8 cellular contexts compared by ENCODE assay signal in the genomic region with DNA sequence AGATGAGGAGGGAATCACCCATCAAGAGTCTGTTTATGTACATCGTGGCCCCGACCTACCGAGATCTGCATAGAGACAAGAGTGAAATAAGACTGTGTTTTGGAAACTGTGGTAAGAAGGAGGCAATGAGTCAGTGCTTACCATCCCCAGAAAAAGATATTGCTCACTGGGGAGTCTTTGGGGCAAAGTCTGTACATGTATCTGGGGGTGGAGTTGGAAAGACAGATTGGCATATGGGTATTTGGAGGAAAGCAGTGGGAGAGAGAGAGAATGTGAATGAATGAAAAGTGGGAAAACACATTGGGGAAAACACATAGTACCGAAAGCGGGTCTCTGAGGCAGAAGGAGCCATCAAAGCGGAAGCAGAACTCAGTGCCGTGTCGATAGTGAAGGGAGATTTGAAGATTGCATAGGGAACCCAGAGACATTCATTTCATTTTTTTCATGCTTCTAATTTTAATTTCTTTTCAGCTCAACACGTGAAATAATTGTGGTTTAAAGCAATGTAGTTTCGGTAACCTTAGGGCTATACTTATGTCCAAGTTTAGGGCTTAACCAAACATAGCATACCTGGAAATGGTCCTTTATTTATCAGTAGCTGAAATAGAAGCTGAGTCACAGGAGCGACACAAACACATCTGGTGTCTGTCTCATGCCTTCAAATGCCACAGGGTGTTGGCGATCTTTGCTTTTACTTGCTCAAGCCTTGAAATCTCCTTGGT.
DNase-seq lines count a peak whose midpoint lies in the region; ATAC-seq, FAIRE-seq and TF ChIP-seq lines count a peak whose summit lies in the region.

No MANE protein-coding gene starts in this region.

- FAIRE-seq in HTR-8/SVneo (lab: Jason Lieb, UNC): no peak

- no peaks in the 10 kb centered on the region for H3K9me3 ChIP-seq in muscle layer of duodenum (ENCODE audit: control insufficient read depth in 1 of 2, low read length in 2 of 2)

- no peaks in the 10 kb centered on the region for H3K4me1 ChIP-seq in muscle layer of duodenum (ENCODE audit: control insufficient read depth in 1 of 2, insufficient read depth in 2 of 2, low read length in 2 of 2)

- no peaks in the 10 kb centered on the region for H3K27me3 ChIP-seq in muscle layer of duodenum (ENCODE audit: low read depth, low read length)

- TF ChIP-seq CTCF in GM13976 (IDR thresholded peaks at IDR 0.05; ENCODE audit: borderline replicate concordance, control extremely low read depth, extremely low read depth, insufficient read depth, missing control alignments): no peak

- DNase-seq in GM13976 (ENCODE audit: low spot score) (peak; percentile 28), NOMO-1 treated with DMSO at 0.1 percent for 48 hours (lab: John Stamatoyannopoulos, UW; ENCODE audit: unreplicated experiment) (peak; percentile 87), SW 1271 (lab: John Stamatoyannopoulos, UW) (no peak), SHP77 (lab: John Stamatoyannopoulos, UW) (no peak), HTR-8/SVneo (ENCODE audit: insufficient read length, low spot score) (no peak)
- DNase-seq in activated T-helper 9 cell treated with anti-CD3 and anti-CD28 coated beads, Interleukin-2, amount 50 U/mL, for 16 hours (ENCODE audit: low read depth): peak; percentile 47

- peak; percentile 59 for ATAC-seq in HG02610 (IDR thresholded peaks at IDR 0.05; ENCODE audit: unreplicated experiment)

- no peaks in the 10 kb centered on the region for H3K36me3 ChIP-seq in muscle layer of duodenum (ENCODE audit: control insufficient read depth in 1 of 2, insufficient read depth in 2 of 2, low read length in 2 of 2)

- in situ Hi-C loops in GM13976 (cut with MboI; ENCODE audit: low sequenced_read_pairs, unreplicated experiment): no loop called here

- no peak overlapping the region for H3K4me3 ChIP-seq in muscle layer of duodenum (ENCODE audit: low read depth in 1 of 2, low read length in 2 of 2)

- peak overlapping the region; percentile 41 for H3K27ac ChIP-seq in muscle layer of duodenum (ENCODE audit: low read length)

Comparison
In these comparisons a context has a peak if more than half of its experiments do, and no peak if none do; other contexts are left out.
1. DNase-seq: peak in GM13976 (single experiment), NOMO-1 treated with DMSO at 0.1 percent for 48 hours (single experiment) and activated T-helper 9 cell treated with anti-CD3 and anti-CD28 coated beads, Interleukin-2, amount 50 U/mL, for 16 hours (single experiment); none in SW 1271 (0 of 2), SHP77 (0 of 2) and HTR-8/SVneo (single experiment).